Comparison of ENCODE assay signal across 11 cellular contexts in genomic region chr20:19073584-19074198, GRCh38.
A peak's percentile ranks its signal among the peaks of the same experiment; 100 is the strongest.
DNase-seq lines count a peak whose midpoint lies in the region; FAIRE-seq and TF ChIP-seq lines count a peak whose summit lies in the region.
"Had no signal": no experiment of that assay in that cellular context is flagged by ENCODE, and none has a peak within 500 bp of the region (broad histone marks: within the 10 kb centered on the region; RNA-seq: fewer than 3 reads in every experiment).

No MANE protein-coding gene starts in this region.

- TF ChIP-seq CTCF in LNCaP clone FGC (IDR thresholded peaks at IDR 0.05; ENCODE audit: control insufficient read depth, extremely low read depth, insufficient read depth) (peak; percentile 40), bronchial epithelial cell (IDR thresholded peaks at IDR 0.05; ENCODE audit: insufficient read depth, low read length, severe bottlenecking) (peak; percentile 2), progenitor cell of endocrine pancreas (IDR thresholded peaks at IDR 0.05; ENCODE audit: unreplicated experiment) (peak; percentile 57), coronary artery (IDR thresholded peaks at IDR 0.05) (no peak)

- FAIRE-seq in bronchial epithelial cell (lab: Jason Lieb, UNC), result no peak

- H3K36me3 ChIP-seq in bronchial epithelial cell (ENCODE audit: control insufficient read depth, insufficient read depth, low read length), result no peaks in the 10 kb centered on the region
- H3K36me3 ChIP-seq: left lung had no signal

- H3K4me3 Mint-ChIP-seq in progenitor cell of endocrine pancreas (ENCODE audit: low read depth), result no peak overlapping the region
- H3K4me3 Mint-ChIP-seq: activated naive CD4-positive, alpha-beta T cell treated with anti-CD3 and anti-CD28 coated beads, Interleukin-2, amount 50 U/mL, for 24 hours had no signal

- peaks cover 21% of the 10 kb centered on the region for H3K27me3 Mint-ChIP-seq in progenitor cell of endocrine pancreas

- no peaks in the 10 kb centered on the region for H3K4me1 Mint-ChIP-seq in progenitor cell of endocrine pancreas (ENCODE audit: low read depth)

- DNase-seq in NCI-H1436 (lab: John Stamatoyannopoulos, UW) (peak; percentile 56), NCI-H1436 treated with DMSO at 0.1 percent for 48 hours (lab: John Stamatoyannopoulos, UW) (no peak), LNCaP clone FGC (ENCODE audit: low read depth) (no peak), bronchial epithelial cell (ENCODE audit: low read depth) (no peak), progenitor cell of endocrine pancreas (ENCODE audit: low spot score, unreplicated experiment) (no peak), dermis blood vessel endothelial cell (no peak), DMS79 (lab: John Stamatoyannopoulos, UW) (no peak), coronary artery (ENCODE audit: low spot score) (no peak)
- DNase-seq: activated CD4-positive, CD25-positive, alpha-beta regulatory T cell treated with anti-CD3 and anti-CD28 coated beads, Interleukin-2, amount 50 U/mL, for 72 hours; left lung had no signal

- H3K27ac Mint-ChIP-seq in progenitor cell of endocrine pancreas, result no peak overlapping the region
- H3K27ac Mint-ChIP-seq: activated naive CD4-positive, alpha-beta T cell treated with anti-CD3 and anti-CD28 coated beads, Interleukin-2, amount 50 U/mL, for 24 hours had no signal

- H3K27me3 ChIP-seq in bronchial epithelial cell (ENCODE audit: control insufficient read depth, insufficient read depth, low read length), result no peaks in the 10 kb centered on the region
- H3K27me3 ChIP-seq: left lung had no signal

- H3K36me3 Mint-ChIP-seq in progenitor cell of endocrine pancreas (ENCODE audit: insufficient read depth), result no peaks in the 10 kb centered on the region
- H3K36me3 Mint-ChIP-seq: activated naive CD4-positive, alpha-beta T cell treated with anti-CD3 and anti-CD28 coated beads, Interleukin-2, amount 50 U/mL, for 24 hours had no signal

- H3K9me3 Mint-ChIP-seq in progenitor cell of endocrine pancreas (ENCODE audit: low read depth), result peaks cover under 1% of the 10 kb centered on the region

- H3K27ac ChIP-seq in coronary artery, result no peak overlapping the region

- no peak overlapping the region for H3K4me3 ChIP-seq in LNCaP clone FGC (ENCODE audit: low read depth, low read length)
- no peak overlapping the region for H3K4me3 ChIP-seq in bronchial epithelial cell (ENCODE audit: low read depth, low read length)
- no peak overlapping the region for H3K4me3 ChIP-seq in coronary artery
- H3K4me3 ChIP-seq: left lung had no signal
